In genomic region chr2:40471868-40472267, GRCh38 we compare ENCODE assay signal across 2 cellular contexts.
TF ChIP-seq lines count a peak whose summit lies in the region.

No MANE protein-coding gene starts in this region.

TF ChIP-seq in A549, 52 proteins besides CTCF, POLR2A, EP300 and RAD21 (continued from another document):
- TF ChIP-seq, protein P1, sequence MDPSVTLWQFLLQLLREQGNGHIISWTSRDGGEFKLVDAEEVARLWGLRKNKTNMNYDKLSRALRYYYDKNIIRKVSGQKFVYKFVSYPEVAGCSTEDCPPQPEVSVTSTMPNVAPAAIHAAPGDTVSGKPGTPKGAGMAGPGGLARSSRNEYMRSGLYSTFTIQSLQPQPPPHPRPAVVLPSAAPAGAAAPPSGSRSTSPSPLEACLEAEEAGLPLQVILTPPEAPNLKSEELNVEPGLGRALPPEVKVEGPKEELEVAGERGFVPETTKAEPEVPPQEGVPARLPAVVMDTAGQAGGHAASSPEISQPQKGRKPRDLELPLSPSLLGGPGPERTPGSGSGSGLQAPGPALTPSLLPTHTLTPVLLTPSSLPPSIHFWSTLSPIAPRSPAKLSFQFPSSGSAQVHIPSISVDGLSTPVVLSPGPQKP (IDR thresholded peaks at IDR 0.05; ENCODE audit: low read depth, low read length) = no peak
- TF ChIP-seq ZSCAN20 (CRISPR knock-in tag; IDR thresholded peaks at IDR 0.05) = no peak
- TF ChIP-seq SREBF2 (IDR thresholded peaks at IDR 0.05) = no peak
- TF ChIP-seq GATA3 (IDR thresholded peaks at IDR 0.05; ENCODE audit: borderline replicate concordance) = 0 out of 2 replicates have a peak, but pooled peaks have one; percentile 29
- 0 out of 4 replicates have a peak, but pooled peaks of 1 of the 2 experiments have one; percentile 26 for TF ChIP-seq CEBPB (IDR thresholded peaks at IDR 0.05)
- TF ChIP-seq MAX (IDR thresholded peaks at IDR 0.05) = 0 out of 2 replicates have a peak, but pooled peaks have one; percentile 6
- TF ChIP-seq EHMT2 (IDR thresholded peaks at IDR 0.05; ENCODE audit: low read depth) = 0 out of 2 replicates have a peak, but pooled peaks have one; percentile 57
- peak; percentile 15; the same call in 1 of the 2 replicates for TF ChIP-seq ESRRA (IDR thresholded peaks at IDR 0.05; ENCODE audit: borderline replicate concordance, low read length)
- no peak for TF ChIP-seq JUN (IDR thresholded peaks at IDR 0.05)

TF ChIP-seq in GM12878, 131 proteins besides CTCF, POLR2A, EP300 and RAD21 (continued from another document):
- TF ChIP-seq CEBPZ (IDR thresholded peaks at IDR 0.05; ENCODE audit: low read depth, low read length) (no peak), ZNF592 (IDR thresholded peaks at IDR 0.05) (no peak), PAX5 (IDR thresholded peaks at IDR 0.05; ENCODE audit: borderline replicate concordance, low read depth, low read length) (no peak), YY1 (IDR thresholded peaks at IDR 0.05; ENCODE audit: low read depth, low read length) (no peak), ZNF384 (IDR thresholded peaks at IDR 0.05; ENCODE audit: borderline replicate concordance, low read depth, low read length) (no peak), BMI1 (IDR thresholded peaks at IDR 0.05; ENCODE audit: borderline replicate concordance) (no peak), BCL11A (IDR thresholded peaks at IDR 0.05; ENCODE audit: low read depth, low read length) (no peak), SUPT20H (IDR thresholded peaks at IDR 0.05; ENCODE audit: borderline replicate concordance, control insufficient read depth, low read depth, low read length) (no peak), ZBED1 (IDR thresholded peaks at IDR 0.05; ENCODE audit: borderline replicate concordance) (no peak), CUX1 (IDR thresholded peaks at IDR 0.05; ENCODE audit: insufficient replicate concordance, low read depth, low read length) (no peak)
- TF ChIP-seq, protein P2, sequence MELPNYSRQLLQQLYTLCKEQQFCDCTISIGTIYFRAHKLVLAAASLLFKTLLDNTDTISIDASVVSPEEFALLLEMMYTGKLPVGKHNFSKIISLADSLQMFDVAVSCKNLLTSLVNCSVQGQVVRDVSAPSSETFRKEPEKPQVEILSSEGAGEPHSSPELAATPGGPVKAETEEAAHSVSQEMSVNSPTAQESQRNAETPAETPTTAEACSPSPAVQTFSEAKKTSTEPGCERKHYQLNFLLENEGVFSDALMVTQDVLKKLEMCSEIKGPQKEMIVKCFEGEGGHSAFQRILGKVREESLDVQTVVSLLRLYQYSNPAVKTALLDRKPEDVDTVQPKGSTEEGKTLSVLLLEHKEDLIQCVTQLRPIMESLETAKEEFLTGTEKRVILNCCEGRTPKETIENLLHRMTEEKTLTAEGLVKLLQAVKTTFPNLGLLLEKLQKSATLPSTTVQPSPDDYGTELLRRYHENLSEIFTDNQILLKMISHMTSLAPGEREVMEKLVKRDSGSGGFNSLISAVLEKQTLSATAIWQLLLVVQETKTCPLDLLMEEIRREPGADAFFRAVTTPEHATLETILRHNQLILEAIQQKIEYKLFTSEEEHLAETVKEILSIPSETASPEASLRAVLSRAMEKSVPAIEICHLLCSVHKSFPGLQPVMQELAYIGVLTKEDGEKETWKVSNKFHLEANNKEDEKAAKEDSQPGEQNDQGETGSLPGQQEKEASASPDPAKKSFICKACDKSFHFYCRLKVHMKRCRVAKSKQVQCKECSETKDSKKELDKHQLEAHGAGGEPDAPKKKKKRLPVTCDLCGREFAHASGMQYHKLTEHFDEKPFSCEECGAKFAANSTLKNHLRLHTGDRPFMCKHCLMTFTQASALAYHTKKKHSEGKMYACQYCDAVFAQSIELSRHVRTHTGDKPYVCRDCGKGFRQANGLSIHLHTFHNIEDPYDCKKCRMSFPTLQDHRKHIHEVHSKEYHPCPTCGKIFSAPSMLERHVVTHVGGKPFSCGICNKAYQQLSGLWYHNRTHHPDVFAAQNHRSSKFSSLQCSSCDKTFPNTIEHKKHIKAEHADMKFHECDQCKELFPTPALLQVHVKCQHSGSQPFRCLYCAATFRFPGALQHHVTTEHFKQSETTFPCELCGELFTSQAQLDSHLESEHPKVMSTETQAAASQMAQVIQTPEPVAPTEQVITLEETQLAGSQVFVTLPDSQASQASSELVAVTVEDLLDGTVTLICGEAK (IDR thresholded peaks at IDR 0.05; ENCODE audit: borderline replicate concordance) = no peak
- TF ChIP-seq, protein P3, sequence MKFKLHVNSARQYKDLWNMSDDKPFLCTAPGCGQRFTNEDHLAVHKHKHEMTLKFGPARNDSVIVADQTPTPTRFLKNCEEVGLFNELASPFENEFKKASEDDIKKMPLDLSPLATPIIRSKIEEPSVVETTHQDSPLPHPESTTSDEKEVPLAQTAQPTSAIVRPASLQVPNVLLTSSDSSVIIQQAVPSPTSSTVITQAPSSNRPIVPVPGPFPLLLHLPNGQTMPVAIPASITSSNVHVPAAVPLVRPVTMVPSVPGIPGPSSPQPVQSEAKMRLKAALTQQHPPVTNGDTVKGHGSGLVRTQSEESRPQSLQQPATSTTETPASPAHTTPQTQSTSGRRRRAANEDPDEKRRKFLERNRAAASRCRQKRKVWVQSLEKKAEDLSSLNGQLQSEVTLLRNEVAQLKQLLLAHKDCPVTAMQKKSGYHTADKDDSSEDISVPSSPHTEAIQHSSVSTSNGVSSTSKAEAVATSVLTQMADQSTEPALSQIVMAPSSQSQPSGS (IDR thresholded peaks at IDR 0.05; ENCODE audit: low read length) = no peak
